ENCODE assay signal across 1 cellular context in the genomic region with DNA sequence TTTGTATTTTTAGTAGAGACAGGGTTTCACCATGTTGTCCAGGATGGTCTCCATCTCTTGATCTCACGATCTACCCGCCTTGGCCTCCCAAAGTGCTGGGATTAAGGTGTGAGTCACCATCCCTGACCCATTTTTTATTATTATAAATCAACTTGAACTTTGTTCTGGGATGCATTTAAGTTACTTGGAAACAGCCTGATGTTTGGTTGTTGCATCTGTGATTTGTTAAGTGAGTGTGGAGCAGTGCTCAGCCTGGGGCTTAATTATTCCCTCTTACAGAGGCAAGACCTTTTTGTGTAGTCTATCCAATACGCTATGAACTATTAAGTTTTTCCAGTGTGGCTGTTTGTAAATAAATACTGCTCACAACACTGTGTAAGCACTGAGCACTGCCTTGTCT.
TF ChIP-seq lines count a peak whose summit lies in the region.

No MANE protein-coding gene starts in this region.

TF ChIP-seq in GM12878, 131 proteins besides CTCF, POLR2A, EP300 and RAD21 (continued from another document):
- TF ChIP-seq, protein P1, sequence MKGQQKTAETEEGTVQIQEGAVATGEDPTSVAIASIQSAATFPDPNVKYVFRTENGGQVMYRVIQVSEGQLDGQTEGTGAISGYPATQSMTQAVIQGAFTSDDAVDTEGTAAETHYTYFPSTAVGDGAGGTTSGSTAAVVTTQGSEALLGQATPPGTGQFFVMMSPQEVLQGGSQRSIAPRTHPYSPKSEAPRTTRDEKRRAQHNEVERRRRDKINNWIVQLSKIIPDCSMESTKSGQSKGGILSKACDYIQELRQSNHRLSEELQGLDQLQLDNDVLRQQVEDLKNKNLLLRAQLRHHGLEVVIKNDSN (IDR thresholded peaks at IDR 0.05; ENCODE audit: borderline replicate concordance, extremely low read length, insufficient read depth, low read depth, low read length), result no peak
- TF ChIP-seq, protein P2, sequence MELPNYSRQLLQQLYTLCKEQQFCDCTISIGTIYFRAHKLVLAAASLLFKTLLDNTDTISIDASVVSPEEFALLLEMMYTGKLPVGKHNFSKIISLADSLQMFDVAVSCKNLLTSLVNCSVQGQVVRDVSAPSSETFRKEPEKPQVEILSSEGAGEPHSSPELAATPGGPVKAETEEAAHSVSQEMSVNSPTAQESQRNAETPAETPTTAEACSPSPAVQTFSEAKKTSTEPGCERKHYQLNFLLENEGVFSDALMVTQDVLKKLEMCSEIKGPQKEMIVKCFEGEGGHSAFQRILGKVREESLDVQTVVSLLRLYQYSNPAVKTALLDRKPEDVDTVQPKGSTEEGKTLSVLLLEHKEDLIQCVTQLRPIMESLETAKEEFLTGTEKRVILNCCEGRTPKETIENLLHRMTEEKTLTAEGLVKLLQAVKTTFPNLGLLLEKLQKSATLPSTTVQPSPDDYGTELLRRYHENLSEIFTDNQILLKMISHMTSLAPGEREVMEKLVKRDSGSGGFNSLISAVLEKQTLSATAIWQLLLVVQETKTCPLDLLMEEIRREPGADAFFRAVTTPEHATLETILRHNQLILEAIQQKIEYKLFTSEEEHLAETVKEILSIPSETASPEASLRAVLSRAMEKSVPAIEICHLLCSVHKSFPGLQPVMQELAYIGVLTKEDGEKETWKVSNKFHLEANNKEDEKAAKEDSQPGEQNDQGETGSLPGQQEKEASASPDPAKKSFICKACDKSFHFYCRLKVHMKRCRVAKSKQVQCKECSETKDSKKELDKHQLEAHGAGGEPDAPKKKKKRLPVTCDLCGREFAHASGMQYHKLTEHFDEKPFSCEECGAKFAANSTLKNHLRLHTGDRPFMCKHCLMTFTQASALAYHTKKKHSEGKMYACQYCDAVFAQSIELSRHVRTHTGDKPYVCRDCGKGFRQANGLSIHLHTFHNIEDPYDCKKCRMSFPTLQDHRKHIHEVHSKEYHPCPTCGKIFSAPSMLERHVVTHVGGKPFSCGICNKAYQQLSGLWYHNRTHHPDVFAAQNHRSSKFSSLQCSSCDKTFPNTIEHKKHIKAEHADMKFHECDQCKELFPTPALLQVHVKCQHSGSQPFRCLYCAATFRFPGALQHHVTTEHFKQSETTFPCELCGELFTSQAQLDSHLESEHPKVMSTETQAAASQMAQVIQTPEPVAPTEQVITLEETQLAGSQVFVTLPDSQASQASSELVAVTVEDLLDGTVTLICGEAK (IDR thresholded peaks at IDR 0.05; ENCODE audit: borderline replicate concordance), result no peak
- TF ChIP-seq, protein P3, sequence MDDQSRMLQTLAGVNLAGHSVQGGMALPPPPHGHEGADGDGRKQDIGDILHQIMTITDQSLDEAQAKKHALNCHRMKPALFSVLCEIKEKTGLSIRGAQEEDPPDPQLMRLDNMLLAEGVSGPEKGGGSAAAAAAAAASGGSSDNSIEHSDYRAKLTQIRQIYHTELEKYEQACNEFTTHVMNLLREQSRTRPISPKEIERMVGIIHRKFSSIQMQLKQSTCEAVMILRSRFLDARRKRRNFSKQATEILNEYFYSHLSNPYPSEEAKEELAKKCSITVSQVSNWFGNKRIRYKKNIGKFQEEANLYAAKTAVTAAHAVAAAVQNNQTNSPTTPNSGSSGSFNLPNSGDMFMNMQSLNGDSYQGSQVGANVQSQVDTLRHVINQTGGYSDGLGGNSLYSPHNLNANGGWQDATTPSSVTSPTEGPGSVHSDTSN (IDR thresholded peaks at IDR 0.05; ENCODE audit: insufficient replicate concordance, low read depth, low read length), result no peak
- TF ChIP-seq TAF1 (IDR thresholded peaks at IDR 0.05; ENCODE audit: borderline replicate concordance, low read depth, low read length), result no peak
- TF ChIP-seq ASH2L (IDR thresholded peaks at IDR 0.05; ENCODE audit: borderline replicate concordance, low read depth), result no peak
- TF ChIP-seq MTA2 (IDR thresholded peaks at IDR 0.05; ENCODE audit: low read depth), result no peak
- no peak for TF ChIP-seq NRF1 (conservative IDR thresholded peaks at IDR 0.05; ENCODE audit: low read depth, low read length)
- TF ChIP-seq POLR2AphosphoS2 (IDR thresholded peaks at IDR 0.05; ENCODE audit: low read depth, low read length), result no peak
- no peak for TF ChIP-seq RBBP5 (conservative IDR thresholded peaks at IDR 0.05)
- no peak for TF ChIP-seq PAX8 (IDR thresholded peaks at IDR 0.05)
- TF ChIP-seq, protein P4, sequence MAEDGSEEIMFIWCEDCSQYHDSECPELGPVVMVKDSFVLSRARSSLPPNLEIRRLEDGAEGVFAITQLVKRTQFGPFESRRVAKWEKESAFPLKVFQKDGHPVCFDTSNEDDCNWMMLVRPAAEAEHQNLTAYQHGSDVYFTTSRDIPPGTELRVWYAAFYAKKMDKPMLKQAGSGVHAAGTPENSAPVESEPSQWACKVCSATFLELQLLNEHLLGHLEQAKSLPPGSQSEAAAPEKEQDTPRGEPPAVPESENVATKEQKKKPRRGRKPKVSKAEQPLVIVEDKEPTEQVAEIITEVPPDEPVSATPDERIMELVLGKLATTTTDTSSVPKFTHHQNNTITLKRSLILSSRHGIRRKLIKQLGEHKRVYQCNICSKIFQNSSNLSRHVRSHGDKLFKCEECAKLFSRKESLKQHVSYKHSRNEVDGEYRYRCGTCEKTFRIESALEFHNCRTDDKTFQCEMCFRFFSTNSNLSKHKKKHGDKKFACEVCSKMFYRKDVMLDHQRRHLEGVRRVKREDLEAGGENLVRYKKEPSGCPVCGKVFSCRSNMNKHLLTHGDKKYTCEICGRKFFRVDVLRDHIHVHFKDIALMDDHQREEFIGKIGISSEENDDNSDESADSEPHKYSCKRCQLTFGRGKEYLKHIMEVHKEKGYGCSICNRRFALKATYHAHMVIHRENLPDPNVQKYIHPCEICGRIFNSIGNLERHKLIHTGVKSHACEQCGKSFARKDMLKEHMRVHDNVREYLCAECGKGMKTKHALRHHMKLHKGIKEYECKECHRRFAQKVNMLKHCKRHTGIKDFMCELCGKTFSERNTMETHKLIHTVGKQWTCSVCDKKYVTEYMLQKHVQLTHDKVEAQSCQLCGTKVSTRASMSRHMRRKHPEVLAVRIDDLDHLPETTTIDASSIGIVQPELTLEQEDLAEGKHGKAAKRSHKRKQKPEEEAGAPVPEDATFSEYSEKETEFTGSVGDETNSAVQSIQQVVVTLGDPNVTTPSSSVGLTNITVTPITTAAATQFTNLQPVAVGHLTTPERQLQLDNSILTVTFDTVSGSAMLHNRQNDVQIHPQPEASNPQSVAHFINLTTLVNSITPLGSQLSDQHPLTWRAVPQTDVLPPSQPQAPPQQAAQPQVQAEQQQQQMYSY (CRISPR knock-in tag; IDR thresholded peaks at IDR 0.05), result no peak
- no peak for TF ChIP-seq ZNF622 (IDR thresholded peaks at IDR 0.05)
- no peak for TF ChIP-seq BMI1 (IDR thresholded peaks at IDR 0.05; ENCODE audit: borderline replicate concordance)
- TF ChIP-seq, protein P5, sequence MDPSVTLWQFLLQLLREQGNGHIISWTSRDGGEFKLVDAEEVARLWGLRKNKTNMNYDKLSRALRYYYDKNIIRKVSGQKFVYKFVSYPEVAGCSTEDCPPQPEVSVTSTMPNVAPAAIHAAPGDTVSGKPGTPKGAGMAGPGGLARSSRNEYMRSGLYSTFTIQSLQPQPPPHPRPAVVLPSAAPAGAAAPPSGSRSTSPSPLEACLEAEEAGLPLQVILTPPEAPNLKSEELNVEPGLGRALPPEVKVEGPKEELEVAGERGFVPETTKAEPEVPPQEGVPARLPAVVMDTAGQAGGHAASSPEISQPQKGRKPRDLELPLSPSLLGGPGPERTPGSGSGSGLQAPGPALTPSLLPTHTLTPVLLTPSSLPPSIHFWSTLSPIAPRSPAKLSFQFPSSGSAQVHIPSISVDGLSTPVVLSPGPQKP (IDR thresholded peaks at IDR 0.05; ENCODE audit: low read depth, low read length), result no peak
- TF ChIP-seq, protein P6, sequence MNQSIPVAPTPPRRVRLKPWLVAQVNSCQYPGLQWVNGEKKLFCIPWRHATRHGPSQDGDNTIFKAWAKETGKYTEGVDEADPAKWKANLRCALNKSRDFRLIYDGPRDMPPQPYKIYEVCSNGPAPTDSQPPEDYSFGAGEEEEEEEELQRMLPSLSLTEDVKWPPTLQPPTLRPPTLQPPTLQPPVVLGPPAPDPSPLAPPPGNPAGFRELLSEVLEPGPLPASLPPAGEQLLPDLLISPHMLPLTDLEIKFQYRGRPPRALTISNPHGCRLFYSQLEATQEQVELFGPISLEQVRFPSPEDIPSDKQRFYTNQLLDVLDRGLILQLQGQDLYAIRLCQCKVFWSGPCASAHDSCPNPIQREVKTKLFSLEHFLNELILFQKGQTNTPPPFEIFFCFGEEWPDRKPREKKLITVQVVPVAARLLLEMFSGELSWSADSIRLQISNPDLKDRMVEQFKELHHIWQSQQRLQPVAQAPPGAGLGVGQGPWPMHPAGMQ (IDR thresholded peaks at IDR 0.05; ENCODE audit: borderline replicate concordance), result no peak
